In the genomic region with DNA sequence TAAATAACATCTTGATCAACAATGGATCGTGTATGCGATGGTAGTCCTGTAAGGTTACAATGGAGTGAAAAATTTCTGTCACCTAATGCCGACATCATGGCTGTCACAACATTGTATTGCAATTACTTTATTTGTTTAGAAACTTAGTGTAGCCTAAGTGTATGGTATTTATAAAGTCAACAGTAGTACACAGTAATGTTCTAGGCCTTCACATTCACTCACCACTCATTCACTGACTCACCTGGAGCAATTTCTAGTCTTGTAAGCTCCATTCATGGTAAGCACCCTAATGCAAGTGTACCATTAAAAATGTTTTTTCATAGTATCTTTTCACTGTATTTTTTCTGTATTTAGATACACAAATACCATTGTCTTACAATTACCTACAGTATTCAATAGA, we compare ENCODE assay signal across 36 cellular contexts. TPM values are rescaled to one million over a fixed set of nuclear protein-coding genes. Genes with fewer than 3 reads are reported as not detected.
"Had no signal": no experiment of that assay in that cellular context is flagged by ENCODE, and none has a peak within 500 bp of the region (broad histone marks: within the 10 kb centered on the region; RNA-seq: fewer than 3 reads in every experiment).

No MANE protein-coding gene starts in this region.

- H3K36me3 ChIP-seq: ascending aorta, breast epithelium, esophagus muscularis mucosa, gastrocnemius medialis, heart left ventricle had no signal

- H3K4me1 Mint-ChIP-seq: activated CD4-positive, alpha-beta T cell treated with anti-CD3 and anti-CD28 coated beads for 36 hours; activated CD4-positive, alpha-beta T cell treated with anti-CD3 and anti-CD28 coated beads, Interleukin-2, amount 10 ng/mL, durations not matched to agents 24 days and 14 days; activated CD8-positive, alpha-beta memory T cell treated with anti-CD3 and anti-CD28 coated beads, Interleukin-2, amount 10 ng/mL, durations not matched to agents 7 days and 5 days; activated naive CD4-positive, alpha-beta T cell treated with anti-CD3 and anti-CD28 coated beads, Interleukin-2, amount 10 ng/mL, durations not matched to agents 7 days and 5 days; activated naive CD8-positive, alpha-beta T cell treated with anti-CD3 and anti-CD28 coated beads, Interleukin-2, amount 10 ng/mL, durations not matched to agents 7 days and 5 days; central memory CD8-positive, alpha-beta T cell had no signal

- DNase-seq: activated CD4-positive, alpha-beta memory T cell treated with anti-CD3 and anti-CD28 coated beads for 36 hours; activated CD4-positive, alpha-beta T cell treated with anti-CD3 and anti-CD28 coated beads for 36 hours; activated CD4-positive, alpha-beta T cell treated with anti-CD3 and anti-CD28 coated beads, Interleukin-2, amount 10 ng/mL, durations not matched to agents 24 days and 14 days; activated CD4-positive, CD25-positive, alpha-beta regulatory T cell; activated CD4-positive, CD25-positive, alpha-beta regulatory T cell treated with anti-CD3 and anti-CD28 coated beads, Interleukin-2, amount 50 U/mL, for 72 hours; activated CD8-positive, alpha-beta memory T cell treated with anti-CD3 and anti-CD28 coated beads, Interleukin-2, amount 10 ng/mL, durations not matched to agents 7 days and 5 days; activated CD8-positive, alpha-beta memory T cell treated with anti-CD3 and anti-CD28 coated beads, Interleukin-2, amount 50 U/mL, for 4 hours; activated CD8-positive, alpha-beta T cell treated with anti-CD3 and anti-CD28 coated beads, Interleukin-2, amount 10 ng/mL, durations not matched to agents 7 days and 5 days; activated effector memory CD4-positive, alpha-beta T cell treated with anti-CD3 and anti-CD28 coated beads, Interleukin-2, amount 50 U/mL, for 16 hours; activated naive CD4-positive, alpha-beta T cell; activated naive CD4-positive, alpha-beta T cell treated with anti-CD3 and anti-CD28 coated beads, Interleukin-2, amount 10 ng/mL, durations not matched to agents 7 days and 5 days; activated naive CD8-positive, alpha-beta T cell treated with anti-CD3 and anti-CD28 coated beads, Interleukin-2, amount 10 ng/mL, durations not matched to agents 7 days and 5 days; activated T-cell treated with anti-CD3 and anti-CD28 coated beads, Interleukin-2, amount 50 U/mL, for 1 hour; activated T-cell treated with anti-CD3 and anti-CD28 coated beads, Interleukin-2, amount 50 U/mL, for 48 hours; dorsolateral prefrontal cortex; effector memory CD4-positive, alpha-beta T cell; endodermal cell; erythroblast; gastrocnemius medialis; glutamatergic neuron; heart left ventricle; T-helper 1 cell; T-helper 2 cell had no signal

- H3K9me3 Mint-ChIP-seq: activated CD4-positive, alpha-beta memory T cell treated with anti-CD3 and anti-CD28 coated beads for 36 hours; activated CD4-positive, alpha-beta T cell treated with anti-CD3 and anti-CD28 coated beads, Interleukin-2, amount 10 ng/mL, durations not matched to agents 24 days and 14 days; activated naive CD4-positive, alpha-beta T cell treated with anti-CD3 and anti-CD28 coated beads, Interleukin-2, amount 10 ng/mL, durations not matched to agents 7 days and 5 days; activated naive CD8-positive, alpha-beta T cell treated with anti-CD3 and anti-CD28 coated beads, Interleukin-2, amount 10 ng/mL, durations not matched to agents 7 days and 5 days; activated T-helper 1 cell treated with anti-CD3 and anti-CD28 coated beads, Interleukin-12 subunit alpha, Interleukin-12 subunit beta, Interleukin-2, Interleukin-4 antibody, amounts not matched to agents 30 ng/mL and 10 ng/mL and 1 ng/mL, durations not matched to agents 14 hours and 24 hours and 36 hours; activated T-helper 2 cell treated with anti-CD3 and anti-CD28 coated beads, Interferon-gamma antibody, Interleukin-2, Interleukin-4, amounts not matched to agents 10 μg/mL and 5 μg/mL and 100 μg/mL, durations not matched to agents 14 hours and 24 hours and 36 hours; central memory CD8-positive, alpha-beta T cell; dendritic cell treated with granulocyte-macrophage colony-stimulating factor and Interleukin-4, amounts not matched to agents 40 ng/mL and 50 ng/mL, for 4 days; endodermal cell had no signal

- H3K4me3 Mint-ChIP-seq: activated CD4-positive, alpha-beta memory T cell treated with anti-CD3 and anti-CD28 coated beads for 36 hours; activated CD4-positive, alpha-beta T cell treated with anti-CD3 and anti-CD28 coated beads for 36 hours; activated CD4-positive, alpha-beta T cell treated with anti-CD3 and anti-CD28 coated beads, Interleukin-2, amount 10 ng/mL, durations not matched to agents 24 days and 14 days; activated CD8-positive, alpha-beta memory T cell treated with anti-CD3 and anti-CD28 coated beads, Interleukin-2, amount 10 ng/mL, durations not matched to agents 7 days and 5 days; activated CD8-positive, alpha-beta T cell treated with anti-CD3 and anti-CD28 coated beads, Interleukin-2, amount 10 ng/mL, durations not matched to agents 7 days and 5 days; activated naive CD4-positive, alpha-beta T cell treated with anti-CD3 and anti-CD28 coated beads, Interleukin-2, amount 10 ng/mL, durations not matched to agents 7 days and 5 days; activated naive CD8-positive, alpha-beta T cell treated with anti-CD3 and anti-CD28 coated beads, Interleukin-2, amount 10 ng/mL, durations not matched to agents 7 days and 5 days; activated T-helper 1 cell treated with anti-CD3 and anti-CD28 coated beads, Interleukin-12 subunit alpha, Interleukin-12 subunit beta, Interleukin-2, Interleukin-4 antibody, amounts not matched to agents 30 ng/mL and 10 ng/mL and 1 ng/mL, durations not matched to agents 14 hours and 24 hours and 36 hours; brain; central memory CD8-positive, alpha-beta T cell; dendritic cell treated with granulocyte-macrophage colony-stimulating factor and Interleukin-4, amounts not matched to agents 40 ng/mL and 50 ng/mL, for 4 days; endodermal cell had no signal

- ATAC-seq: activated CD4-positive, alpha-beta T cell treated with anti-CD3 and anti-CD28 coated beads for 36 hours; activated CD8-positive, alpha-beta memory T cell treated with anti-CD3 and anti-CD28 coated beads, Interleukin-2, amount 10 ng/mL, durations not matched to agents 7 days and 5 days; activated CD8-positive, alpha-beta T cell treated with anti-CD3 and anti-CD28 coated beads, Interleukin-2, amount 10 ng/mL, durations not matched to agents 7 days and 5 days; activated naive CD4-positive, alpha-beta T cell treated with anti-CD3 and anti-CD28 coated beads, Interleukin-2, amount 50 U/mL, for 72 hours; foreskin keratinocyte; gastrocnemius medialis; heart left ventricle had no signal

- H3K27me3 ChIP-seq: ascending aorta, breast epithelium, dorsolateral prefrontal cortex, esophagus muscularis mucosa, foreskin keratinocyte, gastrocnemius medialis had no signal

- H3K27ac ChIP-seq: ascending aorta, breast epithelium, coronary artery, dorsolateral prefrontal cortex, esophagus muscularis mucosa, foreskin keratinocyte, gastrocnemius medialis, heart left ventricle had no signal

- H3K27ac Mint-ChIP-seq: activated CD4-positive, alpha-beta memory T cell treated with anti-CD3 and anti-CD28 coated beads for 36 hours; activated CD4-positive, alpha-beta T cell treated with anti-CD3 and anti-CD28 coated beads for 36 hours; activated CD4-positive, alpha-beta T cell treated with anti-CD3 and anti-CD28 coated beads, Interleukin-2, amount 10 ng/mL, durations not matched to agents 24 days and 14 days; activated CD8-positive, alpha-beta memory T cell treated with anti-CD3 and anti-CD28 coated beads, Interleukin-2, amount 10 ng/mL, durations not matched to agents 7 days and 5 days; activated CD8-positive, alpha-beta T cell treated with anti-CD3 and anti-CD28 coated beads, Interleukin-2, amount 10 ng/mL, durations not matched to agents 7 days and 5 days; activated naive CD4-positive, alpha-beta T cell treated with anti-CD3 and anti-CD28 coated beads, Interleukin-2, amount 10 ng/mL, durations not matched to agents 7 days and 5 days; activated naive CD4-positive, alpha-beta T cell treated with anti-CD3 and anti-CD28 coated beads, Interleukin-2, amount 50 U/mL, for 72 hours; activated naive CD8-positive, alpha-beta T cell treated with anti-CD3 and anti-CD28 coated beads, Interleukin-2, amount 10 ng/mL, durations not matched to agents 7 days and 5 days; activated T-helper 1 cell treated with anti-CD3 and anti-CD28 coated beads, Interleukin-12 subunit alpha, Interleukin-12 subunit beta, Interleukin-2, Interleukin-4 antibody, amounts not matched to agents 30 ng/mL and 10 ng/mL and 1 ng/mL, durations not matched to agents 14 hours and 24 hours and 36 hours; activated T-helper 2 cell treated with anti-CD3 and anti-CD28 coated beads, Interferon-gamma antibody, Interleukin-2, Interleukin-4, amounts not matched to agents 10 μg/mL and 5 μg/mL and 100 μg/mL, durations not matched to agents 14 hours and 24 hours and 36 hours; brain; dendritic cell treated with granulocyte-macrophage colony-stimulating factor and Interleukin-4, amounts not matched to agents 40 ng/mL and 50 ng/mL, for 4 days; endodermal cell had no signal

- H3K36me3 Mint-ChIP-seq: activated CD4-positive, alpha-beta memory T cell treated with anti-CD3 and anti-CD28 coated beads for 36 hours; activated CD8-positive, alpha-beta memory T cell treated with anti-CD3 and anti-CD28 coated beads, Interleukin-2, amount 10 ng/mL, durations not matched to agents 7 days and 5 days; activated naive CD4-positive, alpha-beta T cell treated with anti-CD3 and anti-CD28 coated beads, Interleukin-2, amount 10 ng/mL, durations not matched to agents 7 days and 5 days; activated naive CD4-positive, alpha-beta T cell treated with anti-CD3 and anti-CD28 coated beads, Interleukin-2, amount 50 U/mL, for 72 hours; activated naive CD8-positive, alpha-beta T cell treated with anti-CD3 and anti-CD28 coated beads, Interleukin-2, amount 10 ng/mL, durations not matched to agents 7 days and 5 days; brain had no signal

- H3K4me1 ChIP-seq: ascending aorta, breast epithelium, esophagus muscularis mucosa, foreskin keratinocyte, gastrocnemius medialis, heart left ventricle had no signal

- H3K27me3 Mint-ChIP-seq: activated CD4-positive, alpha-beta memory T cell treated with anti-CD3 and anti-CD28 coated beads for 36 hours; activated CD4-positive, alpha-beta T cell treated with anti-CD3 and anti-CD28 coated beads for 36 hours; activated CD4-positive, alpha-beta T cell treated with anti-CD3 and anti-CD28 coated beads, Interleukin-2, amount 10 ng/mL, durations not matched to agents 24 days and 14 days; activated naive CD4-positive, alpha-beta T cell treated with anti-CD3 and anti-CD28 coated beads, Interleukin-2, amount 10 ng/mL, durations not matched to agents 7 days and 5 days; dendritic cell treated with granulocyte-macrophage colony-stimulating factor and Interleukin-4, amounts not matched to agents 40 ng/mL and 50 ng/mL, for 4 days had no signal

- H3K4me3 ChIP-seq: ascending aorta, breast epithelium, coronary artery, dorsolateral prefrontal cortex, esophagus muscularis mucosa, gastrocnemius medialis, heart left ventricle had no signal

- H3K9me3 ChIP-seq: ascending aorta, breast epithelium, esophagus muscularis mucosa, gastrocnemius medialis, heart left ventricle had no signal

RNA-seq across cellular contexts. Expression of a gene that starts 58.5 kb away (rescaled TPM):
- total RNA-seq: activated CD4-positive, alpha-beta memory T cell treated with anti-CD3 and anti-CD28 coated beads for 36 hours; activated CD4-positive, alpha-beta T cell treated with anti-CD3 and anti-CD28 coated beads for 36 hours; activated CD4-positive, alpha-beta T cell treated with anti-CD3 and anti-CD28 coated beads, Interleukin-2, amount 10 ng/mL, durations not matched to agents 24 days and 14 days; activated CD8-positive, alpha-beta memory T cell treated with anti-CD3 and anti-CD28 coated beads for 36 hours; activated CD8-positive, alpha-beta memory T cell treated with anti-CD3 and anti-CD28 coated beads, Interleukin-2, amount 10 ng/mL, durations not matched to agents 7 days and 5 days; activated CD8-positive, alpha-beta T cell treated with anti-CD3 and anti-CD28 coated beads, Interleukin-2, amount 10 ng/mL, durations not matched to agents 7 days and 5 days; activated naive CD4-positive, alpha-beta T cell treated with anti-CD3 and anti-CD28 coated beads, Interleukin-2, amount 50 U/mL, for 72 hours; activated naive CD8-positive, alpha-beta T cell treated with anti-CD3 and anti-CD28 coated beads, Interleukin-2, amount 10 ng/mL, durations not matched to agents 7 days and 5 days; activated T-helper 1 cell treated with anti-CD3 and anti-CD28 coated beads, Interleukin-12 subunit alpha, Interleukin-12 subunit beta, Interleukin-2, Interleukin-4 antibody, amounts not matched to agents 30 ng/mL and 10 ng/mL and 1 ng/mL, durations not matched to agents 14 hours and 24 hours and 36 hours; activated T-helper 2 cell treated with anti-CD3 and anti-CD28 coated beads, Interferon-gamma antibody, Interleukin-2, Interleukin-4, amounts not matched to agents 10 μg/mL and 5 μg/mL and 100 μg/mL, durations not matched to agents 14 hours and 24 hours and 36 hours; cardiac septum; foreskin keratinocyte had no signal
- polyA plus RNA-seq: foreskin keratinocyte had no signal
